In genomic region chr12:55850893-55851292, GRCh38 we compare ENCODE assay signal across 1 cellular context.
TF ChIP-seq lines count a peak whose summit lies in the region.

No MANE protein-coding gene starts in this region.

TF ChIP-seq in H1, 55 proteins besides CTCF, POLR2A, EP300 and RAD21:
- TF ChIP-seq TEAD4 (IDR thresholded peaks at IDR 0.05; ENCODE audit: low read depth, low read length) (peak; percentile 81; the same call in 1 of the 2 replicates), CHD7 (IDR thresholded peaks at IDR 0.05; ENCODE audit: insufficient replicate concordance, low read length) (no peak), SIN3A (conservative IDR thresholded peaks at IDR 0.05 in 1 of 2, IDR thresholded peaks at IDR 0.05 in 1 of 2; ENCODE audit: low read depth in 1 of 2, low read length in 2 of 2) (no peak), ATF3 (IDR thresholded peaks at IDR 0.05; ENCODE audit: insufficient read depth, low read depth, low read length) (no peak), MAFK (IDR thresholded peaks at IDR 0.05; ENCODE audit: low read depth, low read length) (no peak), POLR2AphosphoS5 (IDR thresholded peaks at IDR 0.05; ENCODE audit: low read depth, low read length) (no peak), NANOG (IDR thresholded peaks at IDR 0.05; ENCODE audit: insufficient read depth, low read depth, low read length, poor library complexity, severe bottlenecking) (no peak), BACH1 (IDR thresholded peaks at IDR 0.05; ENCODE audit: low read length) (0 out of 2 replicates have a peak, but pooled peaks have one; percentile 39)
